ENCODE assay signal across 20 cellular contexts in the genomic region with DNA sequence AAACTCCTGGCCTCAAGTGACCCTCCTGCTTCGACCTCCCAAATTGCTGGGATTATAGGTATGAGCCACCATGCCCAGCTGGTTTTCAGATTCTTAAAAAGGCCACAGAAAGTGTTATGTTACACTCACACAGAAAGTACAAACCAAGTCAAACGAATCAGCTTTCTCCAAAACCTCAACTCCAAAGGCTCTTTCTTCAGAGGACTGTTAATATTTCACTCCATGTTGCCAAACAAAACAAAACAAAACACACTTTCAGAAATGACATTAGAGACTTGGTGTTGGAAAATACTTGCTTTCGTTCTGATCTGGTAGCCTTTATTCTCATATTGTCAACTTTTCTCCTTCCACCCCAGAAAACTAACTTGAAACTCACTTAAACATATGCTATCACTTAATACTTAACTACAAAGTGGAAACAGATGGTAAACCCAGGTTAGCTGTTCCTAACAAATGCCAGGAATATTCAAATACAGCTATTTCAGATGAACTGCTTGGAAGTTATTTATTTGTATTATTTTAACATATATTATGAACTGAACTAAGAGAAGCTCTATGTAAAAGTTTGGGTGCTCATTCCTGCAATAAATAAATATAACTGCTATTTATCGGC. TPM values are rescaled to one million over a fixed set of nuclear protein-coding genes. Genes with fewer than 3 reads are reported as not detected.
DNase-seq lines count a peak whose midpoint lies in the region; ATAC-seq, FAIRE-seq and TF ChIP-seq lines count a peak whose summit lies in the region.
"Had no signal": no experiment of that assay in that cellular context is flagged by ENCODE, and none has a peak within 500 bp of the region (broad histone marks: within the 10 kb centered on the region; RNA-seq: fewer than 3 reads in every experiment).

No MANE protein-coding gene starts in this region.

- DNase-seq in A549 (ENCODE audit: low read depth in 1 of 2, low spot score in 1 of 2) = no peak
- peak; percentile 12 for DNase-seq in GM03348 (ENCODE audit: low spot score)
- DNase-seq in activated T-helper 2 cell treated with anti-CD3 and anti-CD28 coated beads, Interferon-gamma antibody, Interleukin-2, Interleukin-4, amounts not matched to agents 10 μg/mL and 5 μg/mL and 100 μg/mL, durations not matched to agents 14 hours and 24 hours and 36 hours (ENCODE audit: low spot score) = no peak
- DNase-seq in fibroblast of peridontal ligament (ENCODE audit: extremely low read depth) = peak; percentile 74
- DNase-seq in H4 (ENCODE audit: low spot score) = no peak
- DNase-seq in NCI-H748 (lab: John Stamatoyannopoulos, UW; ENCODE audit: unreplicated experiment) = no peak
- DNase-seq in OCI-M1 (lab: John Stamatoyannopoulos, UW) = no peak
- DNase-seq: activated CD4-positive, alpha-beta T cell treated with anti-CD3 and anti-CD28 coated beads, Interleukin-2, amount 10 ng/mL, durations not matched to agents 7 days and 5 days; activated effector memory CD4-positive, alpha-beta T cell treated with Interleukin-2 at 50 U/mL for 16 hours; BE2C; brain microvascular endothelial cell; DMS153; effector CD4-positive, alpha-beta T cell; gastrocnemius medialis; naive B cell; NCI-H1105; stimulated activated CD4-positive, alpha-beta T cell treated with anti-CD3 and anti-CD28 coated beads, Interleukin-15, amount 100 ng/mL, for 24 hours had no signal

- H3K4me3 Mint-ChIP-seq in activated T-helper 2 cell treated with anti-CD3 and anti-CD28 coated beads, Interferon-gamma antibody, Interleukin-2, Interleukin-4, amounts not matched to agents 10 μg/mL and 5 μg/mL and 100 μg/mL, durations not matched to agents 14 hours and 24 hours and 36 hours (ENCODE audit: low read depth) = no peak overlapping the region
- H3K4me3 Mint-ChIP-seq: activated CD4-positive, alpha-beta T cell treated with anti-CD3 and anti-CD28 coated beads, Interleukin-2, amount 10 ng/mL, durations not matched to agents 7 days and 5 days; naive B cell had no signal

- no peaks in the 10 kb centered on the region for H3K4me1 ChIP-seq in A549
- H3K4me1 ChIP-seq: BE2C, gastrocnemius medialis had no signal

- peak overlapping the region; percentile 75 for H3K27ac Mint-ChIP-seq in activated T-helper 2 cell treated with anti-CD3 and anti-CD28 coated beads, Interferon-gamma antibody, Interleukin-2, Interleukin-4, amounts not matched to agents 10 μg/mL and 5 μg/mL and 100 μg/mL, durations not matched to agents 14 hours and 24 hours and 36 hours
- H3K27ac Mint-ChIP-seq: activated CD4-positive, alpha-beta T cell treated with anti-CD3 and anti-CD28 coated beads, Interleukin-2, amount 10 ng/mL, durations not matched to agents 7 days and 5 days; naive B cell had no signal

- intact Hi-C loops in activated T-helper 2 cell treated with anti-CD3 and anti-CD28 coated beads, Interferon-gamma antibody, Interleukin-2, Interleukin-4, amounts not matched to agents 10 μg/mL and 5 μg/mL and 100 μg/mL, durations not matched to agents 14 hours and 24 hours and 36 hours (cut with micrococcal nuclease) = loop anchor here (2.0 to 5.0 kb wide), 3 partner anchors 29 to 1168 kb away; no protein-coding TSS in a partner anchor

- H3K9me3 ChIP-seq in A549 = no peaks in the 10 kb centered on the region
- H3K9me3 ChIP-seq: BE2C, gastrocnemius medialis had no signal

- CTCF ChIA-PET in A549 (lab: Yijun Ruan, JAX) = no interaction called here

- no peak overlapping the region for H3K4me3 ChIP-seq in A549
- H3K4me3 ChIP-seq: gastrocnemius medialis had no signal

- TF ChIP-seq POLR2A in A549 (IDR thresholded peaks at IDR 0.05; ENCODE audit: low read length) = no peak

- no peaks in the 10 kb centered on the region for H3K9me3 Mint-ChIP-seq in activated T-helper 2 cell treated with anti-CD3 and anti-CD28 coated beads, Interferon-gamma antibody, Interleukin-2, Interleukin-4, amounts not matched to agents 10 μg/mL and 5 μg/mL and 100 μg/mL, durations not matched to agents 14 hours and 24 hours and 36 hours
- H3K9me3 Mint-ChIP-seq: activated CD4-positive, alpha-beta T cell treated with anti-CD3 and anti-CD28 coated beads, Interleukin-2, amount 10 ng/mL, durations not matched to agents 7 days and 5 days; naive B cell had no signal

- H3K4me1 Mint-ChIP-seq in activated T-helper 2 cell treated with anti-CD3 and anti-CD28 coated beads, Interferon-gamma antibody, Interleukin-2, Interleukin-4, amounts not matched to agents 10 μg/mL and 5 μg/mL and 100 μg/mL, durations not matched to agents 14 hours and 24 hours and 36 hours (ENCODE audit: low read depth) = peaks cover 11% of the 10 kb centered on the region
- H3K4me1 Mint-ChIP-seq: activated CD4-positive, alpha-beta T cell treated with anti-CD3 and anti-CD28 coated beads, Interleukin-2, amount 10 ng/mL, durations not matched to agents 7 days and 5 days; naive B cell had no signal

- WGBS in A549 (ENCODE audit: missing lambda C conversion rate) = 77% methylated on average over 4 of the region's 4 CpGs

- TF ChIP-seq EP300 in A549 (IDR thresholded peaks at IDR 0.05) = no peak

- H3K36me3 Mint-ChIP-seq in activated T-helper 2 cell treated with anti-CD3 and anti-CD28 coated beads, Interferon-gamma antibody, Interleukin-2, Interleukin-4, amounts not matched to agents 10 μg/mL and 5 μg/mL and 100 μg/mL, durations not matched to agents 14 hours and 24 hours and 36 hours (ENCODE audit: low read depth) = peaks cover 18% of the 10 kb centered on the region
- H3K36me3 Mint-ChIP-seq: naive B cell had no signal

- no peaks in the 10 kb centered on the region for H3K27me3 Mint-ChIP-seq in activated T-helper 2 cell treated with anti-CD3 and anti-CD28 coated beads, Interferon-gamma antibody, Interleukin-2, Interleukin-4, amounts not matched to agents 10 μg/mL and 5 μg/mL and 100 μg/mL, durations not matched to agents 14 hours and 24 hours and 36 hours (ENCODE audit: low read depth)
- H3K27me3 Mint-ChIP-seq: activated CD4-positive, alpha-beta T cell treated with anti-CD3 and anti-CD28 coated beads, Interleukin-2, amount 10 ng/mL, durations not matched to agents 7 days and 5 days; naive B cell had no signal

- peak; percentile 78 for FAIRE-seq in A549 (lab: Jason Lieb, UNC)

- no peak for ATAC-seq in A549
- no peak for ATAC-seq in GM18502 (IDR thresholded peaks at IDR 0.05; ENCODE audit: poor library complexity, unreplicated experiment)
- ATAC-seq: gastrocnemius medialis had no signal

- H3K27ac ChIP-seq in A549 = no peak overlapping the region
- H3K27ac ChIP-seq: brain microvascular endothelial cell, gastrocnemius medialis, HL-60, KMS-11 had no signal

- POLR2A ChIA-PET in A549 (lab: Yijun Ruan, JAX) = no interaction called here

- TF ChIP-seq RAD21 in A549 (conservative IDR thresholded peaks at IDR 0.05 in 1 of 2, IDR thresholded peaks at IDR 0.05 in 1 of 2) = no peak

- H3K4me2 ChIP-seq in A549 = no peak overlapping the region
- H3K4me2 ChIP-seq: KMS-11 had no signal

- no peak for TF ChIP-seq CTCF in A549 (IDR thresholded peaks at IDR 0.05)

TF ChIP-seq in A549, 52 proteins besides CTCF, POLR2A, EP300 and RAD21 (continues in another document):
- TF ChIP-seq ZSCAN20 (CRISPR knock-in tag; IDR thresholded peaks at IDR 0.05) (no peak), HEYL (CRISPR knock-in tag; IDR thresholded peaks at IDR 0.05) (no peak), MYC (IDR thresholded peaks at IDR 0.05; ENCODE audit: borderline replicate concordance, low read length) (no peak), NPAS2 (CRISPR knock-in tag; IDR thresholded peaks at IDR 0.05; ENCODE audit: borderline replicate concordance) (no peak), FOSB (CRISPR knock-in tag; IDR thresholded peaks at IDR 0.05) (no peak), CBX2 (IDR thresholded peaks at IDR 0.05; ENCODE audit: borderline replicate concordance, low read depth) (no peak), EHMT2 (IDR thresholded peaks at IDR 0.05; ENCODE audit: low read depth) (no peak), ZC3H11A (IDR thresholded peaks at IDR 0.05) (no peak), ZNF302 (CRISPR knock-in tag; IDR thresholded peaks at IDR 0.05) (no peak), SMC3 (IDR thresholded peaks at IDR 0.05) (no peak), SREBF2 (IDR thresholded peaks at IDR 0.05) (no peak), CHD4 (IDR thresholded peaks at IDR 0.05; ENCODE audit: borderline replicate concordance) (no peak), GATA3 (IDR thresholded peaks at IDR 0.05; ENCODE audit: borderline replicate concordance) (no peak)
- TF ChIP-seq, protein P1, sequence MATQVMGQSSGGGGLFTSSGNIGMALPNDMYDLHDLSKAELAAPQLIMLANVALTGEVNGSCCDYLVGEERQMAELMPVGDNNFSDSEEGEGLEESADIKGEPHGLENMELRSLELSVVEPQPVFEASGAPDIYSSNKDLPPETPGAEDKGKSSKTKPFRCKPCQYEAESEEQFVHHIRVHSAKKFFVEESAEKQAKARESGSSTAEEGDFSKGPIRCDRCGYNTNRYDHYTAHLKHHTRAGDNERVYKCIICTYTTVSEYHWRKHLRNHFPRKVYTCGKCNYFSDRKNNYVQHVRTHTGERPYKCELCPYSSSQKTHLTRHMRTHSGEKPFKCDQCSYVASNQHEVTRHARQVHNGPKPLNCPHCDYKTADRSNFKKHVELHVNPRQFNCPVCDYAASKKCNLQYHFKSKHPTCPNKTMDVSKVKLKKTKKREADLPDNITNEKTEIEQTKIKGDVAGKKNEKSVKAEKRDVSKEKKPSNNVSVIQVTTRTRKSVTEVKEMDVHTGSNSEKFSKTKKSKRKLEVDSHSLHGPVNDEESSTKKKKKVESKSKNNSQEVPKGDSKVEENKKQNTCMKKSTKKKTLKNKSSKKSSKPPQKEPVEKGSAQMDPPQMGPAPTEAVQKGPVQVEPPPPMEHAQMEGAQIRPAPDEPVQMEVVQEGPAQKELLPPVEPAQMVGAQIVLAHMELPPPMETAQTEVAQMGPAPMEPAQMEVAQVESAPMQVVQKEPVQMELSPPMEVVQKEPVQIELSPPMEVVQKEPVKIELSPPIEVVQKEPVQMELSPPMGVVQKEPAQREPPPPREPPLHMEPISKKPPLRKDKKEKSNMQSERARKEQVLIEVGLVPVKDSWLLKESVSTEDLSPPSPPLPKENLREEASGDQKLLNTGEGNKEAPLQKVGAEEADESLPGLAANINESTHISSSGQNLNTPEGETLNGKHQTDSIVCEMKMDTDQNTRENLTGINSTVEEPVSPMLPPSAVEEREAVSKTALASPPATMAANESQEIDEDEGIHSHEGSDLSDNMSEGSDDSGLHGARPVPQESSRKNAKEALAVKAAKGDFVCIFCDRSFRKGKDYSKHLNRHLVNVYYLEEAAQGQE (IDR thresholded peaks at IDR 0.05) = no peak

RNA-seq across cellular contexts. Expression of gene RLIM, which starts 34.7 kb away (rescaled TPM):
- polyA plus RNA-seq in A549 (2011; rRNA removed) (31.4 and 35.3 TPM in 2 replicates), A549 (2017; fragmentation: RNase III; extraction: RNeasy Plus Mini Kit Qiagen cat#74134 plus additional on column Dnase treatment) (18.2 to 19.2 TPM (median 18.7 TPM) in 3 replicates)
- 4.1 and 4.9 TPM in 2 replicates for polyA plus RNA-seq in A549 (2012; cell fraction: cytosol; rRNA removed)
- polyA plus RNA-seq in A549 (2012; cell fraction: nucleus; rRNA removed) = 3.6 and 6.2 TPM in 2 replicates
- 33.9 and 37.5 TPM in 2 replicates for polyA minus RNA-seq in A549 (2011; rRNA and poly(A)+ RNA removed)
- 37.6 and 38.7 TPM in 2 replicates for total RNA-seq in activated T-helper 2 cell treated with anti-CD3 and anti-CD28 coated beads, Interferon-gamma antibody, Interleukin-2, Interleukin-4, amounts not matched to agents 10 μg/mL and 5 μg/mL and 100 μg/mL, durations not matched to agents 14 hours and 24 hours and 36 hours
- total RNA-seq in H4 (2014; rRNA removed; shearing (Covaris generic)) = 35.1 and 43.2 TPM in 2 replicates

Comparison
In these comparisons a context has a peak if more than half of its experiments do, and no peak if none do; other contexts are left out.
1. DNase-seq: peak in GM03348 (single experiment) and fibroblast of peridontal ligament (single experiment); none in A549 (0 of 2), activated T-helper 2 cell treated with anti-CD3 and anti-CD28 coated beads, Interferon-gamma antibody, Interleukin-2, Interleukin-4, amounts not matched to agents 10 μg/mL and 5 μg/mL and 100 μg/mL, durations not matched to agents 14 hours and 24 hours and 36 hours (single experiment), H4 (single experiment), NCI-H748 (single experiment) and OCI-M1 (single experiment).